In the genomic region with DNA sequence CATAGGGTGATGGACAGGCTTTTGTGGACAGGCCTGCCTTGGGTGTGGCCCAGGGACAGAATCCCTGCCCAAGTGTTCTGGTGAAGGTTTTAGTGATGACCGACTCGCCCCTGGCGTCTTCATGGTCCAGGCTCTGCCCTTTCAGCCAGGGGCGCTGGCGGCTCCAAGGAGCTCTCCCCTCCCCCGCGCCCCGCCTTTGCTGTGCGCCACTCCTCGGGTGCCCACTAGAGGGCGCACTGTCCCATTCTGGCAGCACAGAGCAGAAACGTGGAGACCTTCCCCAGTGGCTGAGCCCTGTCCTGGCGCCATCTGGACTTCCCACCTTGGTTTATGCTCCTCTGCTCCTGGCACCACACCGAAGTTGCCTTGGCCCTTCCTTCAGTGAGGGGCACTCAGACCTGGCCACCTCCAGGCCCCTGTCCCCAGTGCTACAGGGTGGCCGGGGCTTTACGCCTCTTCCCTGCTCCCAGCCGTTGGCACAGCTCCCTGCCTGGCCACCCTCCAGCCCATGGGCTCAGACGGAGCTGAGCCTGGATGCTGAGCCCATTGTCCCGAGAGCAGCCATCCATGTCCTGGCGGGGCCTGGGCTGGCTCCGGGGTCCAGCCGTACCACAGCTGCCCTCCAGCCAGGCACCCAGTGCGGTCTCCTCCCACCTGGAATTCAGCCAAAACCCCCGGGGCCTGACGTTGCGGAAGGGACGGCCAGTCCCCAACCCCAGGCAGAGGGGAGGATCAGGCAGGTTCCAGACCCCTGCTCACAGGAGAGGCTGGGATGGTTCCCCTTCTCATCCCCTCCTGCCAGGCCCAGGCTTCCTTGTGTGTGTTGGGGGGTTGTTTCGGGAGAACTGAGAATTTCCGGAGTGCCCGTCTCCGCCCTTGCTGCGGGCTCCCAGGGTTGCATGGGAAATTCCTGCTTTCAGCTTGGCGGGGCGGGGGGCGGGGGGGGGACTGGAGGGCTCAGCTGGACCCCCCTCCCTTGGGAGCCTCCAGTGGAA, we compare ENCODE assay signal across 8 cellular contexts. TPM values are rescaled to one million over a fixed set of nuclear protein-coding genes. Genes with fewer than 3 reads are reported as not detected.
DNase-seq lines count a peak whose midpoint lies in the region; ATAC-seq, FAIRE-seq and TF ChIP-seq lines count a peak whose summit lies in the region.

No MANE protein-coding gene starts in this region.

- H3K9ac ChIP-seq in DND-41 (ENCODE audit: low read depth, low read length) = peak overlapping the region; percentile 58

- no peaks in the 10 kb centered on the region for H3K36me3 Mint-ChIP-seq in activated naive CD8-positive, alpha-beta T cell
- no peaks in the 10 kb centered on the region for H3K36me3 Mint-ChIP-seq in glutamatergic neuron (ENCODE audit: unreplicated experiment)

- H3K4me3 ChIP-seq in DND-41 (ENCODE audit: low read depth in 1 of 2, low read length in 2 of 2) (peak overlapping the region; percentile 4 to 55; a peak in 2 of 4 replicates), pancreas (peak overlapping the region; percentile 1 to 42 (median 22)), tibial artery (peak overlapping the region; percentile 43 to 50)

- H3K27ac Mint-ChIP-seq in activated naive CD8-positive, alpha-beta T cell = peak overlapping the region; percentile 89
- peak overlapping the region; percentile 33 for H3K27ac Mint-ChIP-seq in glutamatergic neuron (ENCODE audit: unreplicated experiment)

- H3K9me3 ChIP-seq in DND-41 (ENCODE audit: insufficient read depth, low read length, severe bottlenecking) = no peaks in the 10 kb centered on the region
- H3K9me3 ChIP-seq in pancreas = no peaks in the 10 kb centered on the region
- no peaks in the 10 kb centered on the region for H3K9me3 ChIP-seq in tibial artery

- no peaks in the 10 kb centered on the region for H3K27me3 Mint-ChIP-seq in activated naive CD8-positive, alpha-beta T cell
- H3K27me3 Mint-ChIP-seq in glutamatergic neuron (ENCODE audit: unreplicated experiment) = peaks cover 21% of the 10 kb centered on the region

- H3K36me3 ChIP-seq in DND-41 (ENCODE audit: insufficient read depth, low read length) (no peaks in the 10 kb centered on the region), pancreas (no peaks in the 10 kb centered on the region), tibial artery (peaks cover 6 to 23% (median 14%) of the 10 kb centered on the region in 3 donors)

- H2AFZ ChIP-seq in DND-41 (ENCODE audit: low read depth, low read length) = peak overlapping the region; percentile 70

- peak; percentile 82 for DNase-seq in DND-41
- peak; percentile 75 for DNase-seq in HCEC 1CT
- peak; percentile 58 for DNase-seq in NCI-H1048 (lab: John Stamatoyannopoulos, UW)
- peak; percentile 6 for DNase-seq in SKM-1 (lab: John Stamatoyannopoulos, UW; ENCODE audit: unreplicated experiment)
- DNase-seq in glutamatergic neuron = peak; percentile 95
- DNase-seq in pancreas = peak; percentile 84 to 97 (median 94)
- DNase-seq in tibial artery = peak; percentile 90 to 97

- H3K4me2 ChIP-seq in DND-41 (ENCODE audit: insufficient read depth, low read length) = peak overlapping the region; percentile 81

- peak; percentile 100 for TF ChIP-seq CTCF in DND-41 (IDR thresholded peaks at IDR 0.05; ENCODE audit: borderline replicate concordance, extremely low read depth, low read length, poor library complexity, severe bottlenecking)
- TF ChIP-seq CTCF in glutamatergic neuron (IDR thresholded peaks at IDR 0.05; ENCODE audit: partially characterized antibody, unreplicated experiment) = peak; percentile 99
- peak; percentile 99 to 100 (median 99) for TF ChIP-seq CTCF in pancreas (IDR thresholded peaks at IDR 0.05)
- TF ChIP-seq CTCF in tibial artery (IDR thresholded peaks at IDR 0.05) = peak; percentile 99

- intact Hi-C loops in pancreas (cut with DNase I) (no loop called here), tibial artery (cut with DNase I; ENCODE audit: low total_unique reads) (no loop called here)

- no peaks in the 10 kb centered on the region for H3K79me2 ChIP-seq in DND-41 (ENCODE audit: insufficient read depth, low read length)

- no peak for FAIRE-seq in pancreas (lab: Jason Lieb, UNC)

- 0 to 1% methylated on average over 34 to 35 of the region's 35 CpGs for WGBS in pancreas, 2 donors

- peaks cover 46% of the 10 kb centered on the region for H3K4me1 Mint-ChIP-seq in activated naive CD8-positive, alpha-beta T cell (ENCODE audit: low read depth)
- H3K4me1 Mint-ChIP-seq in glutamatergic neuron (ENCODE audit: low read depth, unreplicated experiment) = peaks cover 7% of the 10 kb centered on the region

- peak; percentile 77 for ATAC-seq in DND-41 (ENCODE audit: insufficient read depth, low read depth)
- ATAC-seq in pancreas = peak; percentile 67 to 86 (median 80)

- H4K20me1 ChIP-seq in DND-41 (ENCODE audit: insufficient read depth, low read length) = peaks cover 12% of the 10 kb centered on the region

- H3K4me1 ChIP-seq in DND-41 (ENCODE audit: insufficient read depth, low read length) = peaks cover 26% of the 10 kb centered on the region
- H3K4me1 ChIP-seq in pancreas = peaks cover 8 to 41% (median 30%) of the 10 kb centered on the region in 3 donors
- H3K4me1 ChIP-seq in tibial artery = peaks cover 29 to 96% (median 91%) of the 10 kb centered on the region in 4 donors

- H3K27ac ChIP-seq in DND-41 (ENCODE audit: low read length) (peak overlapping the region; percentile 52), pancreas (peak overlapping the region; percentile 89 to 97 (median 92)), tibial artery (peak overlapping the region; percentile 97 to 98)

- H3K9me3 Mint-ChIP-seq in activated naive CD8-positive, alpha-beta T cell (ENCODE audit: low read depth) = no peaks in the 10 kb centered on the region
- H3K9me3 Mint-ChIP-seq in glutamatergic neuron (ENCODE audit: unreplicated experiment) = peaks cover 5% of the 10 kb centered on the region

- H3K27me3 ChIP-seq in DND-41 (ENCODE audit: insufficient read depth, low read length, poor library complexity) (peaks cover 21% of the 10 kb centered on the region), pancreas (peaks cover 0 to 4% (median 0%) of the 10 kb centered on the region in 4 donors), tibial artery (no peaks in the 10 kb centered on the region)

- H3K4me3 Mint-ChIP-seq in activated naive CD8-positive, alpha-beta T cell = peak overlapping the region; percentile 74
- no peak overlapping the region for H3K4me3 Mint-ChIP-seq in glutamatergic neuron (ENCODE audit: unreplicated experiment)

RNA-seq across cellular contexts. Expression of a gene that starts 5.6 kb away (rescaled TPM):
- total RNA-seq in glutamatergic neuron (ENCODE audit: unreplicated experiment) = 49.3 TPM
- 10 to 100 TPM in 1 of 6 donors, 1 to 10 TPM in 5; 2.4 to 14.0 (median 9.0) TPM for total RNA-seq in pancreas
- 10 to 100 TPM; 35.4 to 71.0 TPM for polyA plus RNA-seq in pancreas

RNA-seq across cellular contexts. Expression of a gene that starts 6.5 kb away (rescaled TPM):
- total RNA-seq in glutamatergic neuron (ENCODE audit: unreplicated experiment) (78.5 TPM), pancreas (10 to 100 TPM; 12.9 to 37.4 (median 24.3) TPM)
- polyA plus RNA-seq in pancreas = 100 to 1,000 TPM in 1 of 2 donors, 10 to 100 TPM in 1; 99.5 to 223 TPM

RNA-seq across cellular contexts. Expression of a gene that starts 9.9 kb away (rescaled TPM):
- total RNA-seq in glutamatergic neuron (ENCODE audit: unreplicated experiment) (13.8 TPM), pancreas (1 to 10 TPM; 2.0 to 5.2 (median 3.3) TPM)
- 10 to 100 TPM; 18.1 to 21.5 TPM for polyA plus RNA-seq in pancreas

RNA-seq across cellular contexts. Expression of a gene that starts 45.3 kb away (rescaled TPM):
- total RNA-seq in glutamatergic neuron (ENCODE audit: unreplicated experiment) (2.7 TPM), pancreas (1 to 10 TPM in 5 of 6 donors, under 1 TPM in 1; 0.92 to 3.3 (median 1.8) TPM)
- polyA plus RNA-seq in pancreas = 1 to 10 TPM; 1.2 to 2.5 TPM

Comparison
In these comparisons a context has a peak if more than half of its experiments do, and no peak if none do; other contexts are left out.
1. Peak in every context shown above with its lines: DNase-seq, ATAC-seq, H3K4me3 ChIP-seq and H3K27ac ChIP-seq.
2. DNase-seq: peak in every context shown above with its lines; median percentile 95 in glutamatergic neuron; 94 in pancreas; 94 in tibial artery; 82 in DND-41; 75 in HCEC 1CT; 58 in NCI-H1048; 6 in SKM-1.